ENCODE assay signal across 8 cellular contexts in genomic region chr6:7155871-7156579, GRCh38. TPM values are rescaled to one million over a fixed set of nuclear protein-coding genes. Genes with fewer than 3 reads are reported as not detected.
DNase-seq lines count a peak whose midpoint lies in the region; ATAC-seq and TF ChIP-seq lines count a peak whose summit lies in the region.

No MANE protein-coding gene starts in this region.

- intact Hi-C loops in Calu3 (cut with micrococcal nuclease; ENCODE audit: unreplicated experiment) = no loop called here

- H3K9me3 ChIP-seq in Karpas-422 (ENCODE audit: low read length) = no peaks in the 10 kb centered on the region

- H3K4me1 Mint-ChIP-seq in Calu3 (ENCODE audit: low read depth, unreplicated experiment) = peaks cover 25% of the 10 kb centered on the region
- H3K4me1 Mint-ChIP-seq in immature natural killer cell = peaks cover 54 to 78% of the 10 kb centered on the region in 2 donors

- no peak for TF ChIP-seq CTCF in Calu3 (IDR thresholded peaks at IDR 0.05; ENCODE audit: unreplicated experiment)

- H3K36me3 ChIP-seq in Karpas-422 (ENCODE audit: insufficient read depth, low read length) = no peaks in the 10 kb centered on the region

- H3K27ac Mint-ChIP-seq in Calu3 (ENCODE audit: unreplicated experiment) = peak overlapping the region; percentile 27
- H3K27ac Mint-ChIP-seq in immature natural killer cell = peak overlapping the region; percentile 76 to 96 (median 88)

- DNase-seq in Calu3 (no peak), Karpas-422 (no peak), immature natural killer cell (no peak), dedifferentiated amniotic fluid mesenchymal stem cell (ENCODE audit: extremely low spot score) (no peak), COR-L47 (lab: John Stamatoyannopoulos, UW) (no peak), mucosa of gallbladder (ENCODE audit: low spot score) (no peak)
- no peak for DNase-seq in activated effector memory CD4-positive, alpha-beta T cell treated with anti-CD3 and anti-CD28 coated beads, Interleukin-2, amount 50 U/mL, for 16 hours

- H3K27ac ChIP-seq in Karpas-422 (ENCODE audit: low read length) = no peak overlapping the region

- peak overlapping the region; percentile 33; the same call in 1 of the 2 replicates for H3K4me3 ChIP-seq in Karpas-422 (ENCODE audit: low read length)

- BruUV-seq in Calu3 (replicated peaks; lab: Mats Ljungman, UMichigan) = no TSS peak

- H3K9ac ChIP-seq in Karpas-422 (ENCODE audit: low read length) = no peak overlapping the region

- no peak overlapping the region for H2AFZ ChIP-seq in Karpas-422 (ENCODE audit: low read length)

- peaks cover 44% of the 10 kb centered on the region for H3K4me1 ChIP-seq in Karpas-422 (ENCODE audit: low read length)

- H3K9me3 Mint-ChIP-seq in Calu3 (ENCODE audit: low read depth, unreplicated experiment) (no peaks in the 10 kb centered on the region), immature natural killer cell (no peaks in the 10 kb centered on the region)

- H3K27me3 ChIP-seq in Karpas-422 (ENCODE audit: low read length) = no peaks in the 10 kb centered on the region

- H3K27me3 Mint-ChIP-seq in Calu3 (ENCODE audit: unreplicated experiment) (no peaks in the 10 kb centered on the region), immature natural killer cell (ENCODE audit: low read depth in 3 of 3) (peaks cover 0 to 2% (median 0%) of the 10 kb centered on the region in 3 donors)

- no peaks in the 10 kb centered on the region for H3K79me2 ChIP-seq in Karpas-422 (ENCODE audit: low read length)

- ATAC-seq in GM21390 (IDR thresholded peaks at IDR 0.05; ENCODE audit: unreplicated experiment) = peak; percentile 63

- H3K4me3 Mint-ChIP-seq in Calu3 (ENCODE audit: low read depth, unreplicated experiment) (no peak overlapping the region), immature natural killer cell (peak overlapping the region; percentile 5 to 80 (median 49))

- H3K36me3 Mint-ChIP-seq in Calu3 (ENCODE audit: insufficient read depth, unreplicated experiment) (no peaks in the 10 kb centered on the region), immature natural killer cell (no peaks in the 10 kb centered on the region)

- H4K20me1 ChIP-seq in Karpas-422 (ENCODE audit: insufficient read depth, low read depth, low read length) = peaks cover 65% of the 10 kb centered on the region; the same call in 1 of the 2 replicates

- CTCF ChIA-PET in Calu3 (lab: Charles Lee) = interaction anchor here (1.6 kb wide), 1 partner anchor 14 kb away, joined by 3 read pairs; no protein-coding TSS in a partner anchor

- no peaks in the 10 kb centered on the region for H3K9me2 ChIP-seq in Karpas-422 (replicated peaks; ENCODE audit: insufficient read depth, low read length)

- peak overlapping the region; percentile 62 for H3K4me2 ChIP-seq in Karpas-422 (ENCODE audit: low read depth, low read length, poor library complexity, severe bottlenecking)

RNA-seq across cellular contexts. Expression of gene RREB1, which starts 48.3 kb away (rescaled TPM):
- 38.4 and 42.9 TPM in 2 replicates for total RNA-seq in Calu3 (2022)
- total RNA-seq in Karpas-422 (2014; rRNA removed; shearing (Covaris generic); ENCODE audit: low replicate concordance) = 3.2 and 5.0 TPM in 2 replicates
- polyA plus RNA-seq in immature natural killer cell = 1 to 10 TPM in 2 of 3 donors, under 1 TPM in 1; 0.17 to 4.5 (median 3.3) TPM
- total RNA-seq in mucosa of gallbladder = 74.3 TPM
